ENCODE assay signal across 1 cellular context in the genomic region with DNA sequence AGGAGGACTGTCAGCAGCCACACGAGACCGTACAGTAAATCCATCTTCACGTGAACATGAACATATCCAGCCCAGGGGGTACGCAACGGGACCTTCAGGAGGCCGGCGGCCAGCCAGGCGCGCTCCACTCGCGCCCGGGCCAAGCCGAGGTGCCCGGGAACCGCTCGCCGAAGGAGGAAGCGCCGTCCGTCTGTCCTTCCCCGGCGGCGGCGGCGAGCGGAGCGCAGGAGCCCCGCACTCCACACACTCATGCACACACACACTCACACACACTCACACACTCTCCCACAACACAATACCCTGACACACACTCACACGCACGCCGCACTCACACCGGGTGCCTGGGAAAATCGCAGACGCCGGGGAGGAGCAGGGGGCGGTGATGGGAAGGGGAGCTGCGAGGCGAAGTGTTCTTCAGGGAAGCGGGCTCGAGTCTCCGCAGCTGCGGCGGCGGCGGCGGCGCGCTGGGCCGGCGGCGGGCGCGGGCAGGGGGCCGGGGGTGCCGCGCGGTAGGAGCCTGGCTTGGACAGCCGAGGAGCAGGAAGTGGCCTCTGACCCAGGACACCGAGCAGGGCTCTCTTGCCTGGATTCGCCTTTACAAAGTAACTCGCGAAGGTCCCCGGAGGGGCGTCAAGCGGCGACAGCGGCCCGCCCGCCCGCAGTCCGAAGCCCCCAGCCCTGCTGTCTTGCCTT.
TF ChIP-seq lines count a peak whose summit lies in the region.

No MANE protein-coding gene starts in this region.

TF ChIP-seq in HepG2, 621 proteins besides CTCF, POLR2A, EP300 and RAD21 (continued from another document):
- TF ChIP-seq ZNF512 (CRISPR knock-in tag; IDR thresholded peaks at IDR 0.05) = no peak
- TF ChIP-seq ETV5 (CRISPR knock-in tag; IDR thresholded peaks at IDR 0.05; ENCODE audit: borderline replicate concordance) = no peak
- TF ChIP-seq, protein P1, sequence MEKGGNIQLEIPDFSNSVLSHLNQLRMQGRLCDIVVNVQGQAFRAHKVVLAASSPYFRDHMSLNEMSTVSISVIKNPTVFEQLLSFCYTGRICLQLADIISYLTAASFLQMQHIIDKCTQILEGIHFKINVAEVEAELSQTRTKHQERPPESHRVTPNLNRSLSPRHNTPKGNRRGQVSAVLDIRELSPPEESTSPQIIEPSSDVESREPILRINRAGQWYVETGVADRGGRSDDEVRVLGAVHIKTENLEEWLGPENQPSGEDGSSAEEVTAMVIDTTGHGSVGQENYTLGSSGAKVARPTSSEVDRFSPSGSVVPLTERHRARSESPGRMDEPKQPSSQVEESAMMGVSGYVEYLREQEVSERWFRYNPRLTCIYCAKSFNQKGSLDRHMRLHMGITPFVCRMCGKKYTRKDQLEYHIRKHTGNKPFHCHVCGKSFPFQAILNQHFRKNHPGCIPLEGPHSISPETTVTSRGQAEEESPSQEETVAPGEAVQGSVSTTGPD (CRISPR knock-in tag; IDR thresholded peaks at IDR 0.05) = no peak
- TF ChIP-seq ZNF674 (CRISPR knock-in tag; IDR thresholded peaks at IDR 0.05; ENCODE audit: low read depth) = no peak
- no peak for TF ChIP-seq ZNF136 (CRISPR knock-in tag; IDR thresholded peaks at IDR 0.05; ENCODE audit: low read depth)
- no peak for TF ChIP-seq TFDP1 (CRISPR knock-in tag; IDR thresholded peaks at IDR 0.05; ENCODE audit: borderline replicate concordance)
- no peak for TF ChIP-seq MIER2 (CRISPR knock-in tag; IDR thresholded peaks at IDR 0.05)
- no peak for TF ChIP-seq RCOR2 (CRISPR knock-in tag; IDR thresholded peaks at IDR 0.05)
